8 cellular contexts compared by ENCODE assay signal in genomic region chr14:35123388-35123703, GRCh38. TPM values are rescaled to one million over a fixed set of nuclear protein-coding genes. Genes with fewer than 3 reads are reported as not detected.
DNase-seq lines count a peak whose midpoint lies in the region; TF ChIP-seq lines count a peak whose summit lies in the region.

No MANE protein-coding gene starts in this region.

- H3K27ac Mint-ChIP-seq in brain (peak overlapping the region; percentile 91 to 100 (median 99)), mesothelial cell of epicardium (peak overlapping the region; percentile 100)

- H3K36me3 Mint-ChIP-seq in brain, result peaks cover 50% of the 10 kb centered on the region
- peaks cover 18% of the 10 kb centered on the region for H3K36me3 Mint-ChIP-seq in mesothelial cell of epicardium

- peak overlapping the region; percentile 83 for H3K4me3 ChIP-seq in HL-60 (replicated peaks; ENCODE audit: insufficient read depth, low read length)

- H3K27me3 Mint-ChIP-seq in brain (peaks cover 8% of the 10 kb centered on the region), mesothelial cell of epicardium (ENCODE audit: low read depth) (no peaks in the 10 kb centered on the region)

- H3K4me1 Mint-ChIP-seq in brain (peaks cover 77% of the 10 kb centered on the region), mesothelial cell of epicardium (peaks cover 36% of the 10 kb centered on the region)

- TF ChIP-seq CTCF in 22Rv1 (IDR thresholded peaks at IDR 0.05) (no peak), HL-60 (IDR thresholded peaks at IDR 0.05; ENCODE audit: insufficient read depth, low read length) (no peak), brain (conservative IDR thresholded peaks at IDR 0.05) (no peak), mesothelial cell of epicardium (IDR thresholded peaks at IDR 0.05; ENCODE audit: unreplicated experiment) (no peak)

- H3K9me3 Mint-ChIP-seq in brain (peaks cover 0 to 6% (median 0%) of the 10 kb centered on the region in 5 experiments), mesothelial cell of epicardium (no peaks in the 10 kb centered on the region)

- H3K4me3 Mint-ChIP-seq in brain, result peak overlapping the region; percentile 89 to 99 (median 92)
- peak overlapping the region; percentile 97 for H3K4me3 Mint-ChIP-seq in mesothelial cell of epicardium

- H3K27ac ChIP-seq in 22Rv1 (peak overlapping the region; percentile 98), HL-60 (replicated peaks) (peak overlapping the region; percentile 99)

- DNase-seq in HL-60 (ENCODE audit: low read depth in 1 of 2, low spot score in 1 of 2), result peak in 1 of 2 experiments; percentile 2
- DNase-seq in mesothelial cell of epicardium (ENCODE audit: low spot score in 2 of 2, unreplicated experiment in 2 of 2), result no peak
- no peak for DNase-seq in SIG-M5 treated with dmso at 0.1 percent for 504 hours (lab: John Stamatoyannopoulos, UW; ENCODE audit: unreplicated experiment)
- DNase-seq in EL, result no peak
- DNase-seq in hypothalamus (lab: John Stamatoyannopoulos, UW), result no peak
- DNase-seq in KG1 (lab: John Stamatoyannopoulos, UW), result no peak

- H3K27me3 ChIP-seq in HL-60 (ENCODE audit: insufficient read depth, poor library complexity, severe bottlenecking), result no peaks in the 10 kb centered on the region

RNA-seq across cellular contexts. Expression of gene PRORP, which starts 1.0 kb away (rescaled TPM):
- 18.3 TPM for polyA plus RNA-seq in brain (ENCODE audit: insufficient read depth, low read depth, low replicate concordance)
- total RNA-seq in mesothelial cell of epicardium, result 31.2 to 32.6 TPM (median 31.4 TPM) in 3 replicates

RNA-seq across cellular contexts. Expression of gene PPP2R3C, which starts 1.6 kb away (rescaled TPM):
- 24.0 TPM for polyA plus RNA-seq in brain (ENCODE audit: insufficient read depth, low read depth, low replicate concordance)
- 24.3 to 25.2 TPM (median 25.2 TPM) in 3 replicates for total RNA-seq in mesothelial cell of epicardium
